14 cellular contexts compared by ENCODE assay signal in genomic region chr22:39583066-39583667, GRCh38. TPM values are rescaled to one million over a fixed set of nuclear protein-coding genes. Genes with fewer than 3 reads are reported as not detected.
A peak's percentile ranks its signal among the peaks of the same experiment; 100 is the strongest.
DNase-seq lines count a peak whose midpoint lies in the region; ATAC-seq and TF ChIP-seq lines count a peak whose summit lies in the region.
"Had no signal": no experiment of that assay in that cellular context is flagged by ENCODE, and none has a peak within 500 bp of the region (broad histone marks: within the 10 kb centered on the region; RNA-seq: fewer than 3 reads in every experiment).

No MANE protein-coding gene starts in this region.

- H3K36me3 ChIP-seq in IMR-90 (ENCODE audit: control insufficient read depth, insufficient read depth, low read length) (no peaks in the 10 kb centered on the region), SJCRH30 (no peaks in the 10 kb centered on the region)
- H3K36me3 ChIP-seq: HAP-1 had no signal

- no peak overlapping the region for H4K91ac ChIP-seq in IMR-90 (ENCODE audit: insufficient read depth, low read depth, low read length)

- H3K79me1 ChIP-seq in IMR-90 (ENCODE audit: low read depth in 1 of 2, low read length in 2 of 2): no peaks in the 10 kb centered on the region

- no peak for TF ChIP-seq RAD21 in IMR-90 (IDR thresholded peaks at IDR 0.05; ENCODE audit: low read length)

- CTCF ChIA-PET in IMR-90 (lab: Yijun Ruan, JAX): no interaction called here

- H3K4me2 ChIP-seq in IMR-90 (ENCODE audit: low read depth, low read length): no peak overlapping the region

- H2BK20ac ChIP-seq in IMR-90 (ENCODE audit: low read depth, low read length): no peak overlapping the region

- H3K56ac ChIP-seq in IMR-90 (ENCODE audit: extremely low read depth, insufficient read depth, low read length): no peak overlapping the region

- no peak overlapping the region for H3K14ac ChIP-seq in IMR-90 (replicated peaks; ENCODE audit: low read depth, low read length)

- no peak overlapping the region for H4K5ac ChIP-seq in IMR-90 (ENCODE audit: low read depth, low read length)

- H3K27me3 ChIP-seq in IMR-90 (ENCODE audit: control insufficient read depth, insufficient read depth, low read length): peaks cover 52% of the 10 kb centered on the region
- no peaks in the 10 kb centered on the region for H3K27me3 ChIP-seq in SJCRH30

- H3K27ac ChIP-seq in IMR-90 (ENCODE audit: insufficient read depth, low read length) (no peak overlapping the region), SJCRH30 (no peak overlapping the region)
- H3K27ac ChIP-seq: C4-2B, GM23248 had no signal

- intact Hi-C loops in IMR-90 (cut with micrococcal nuclease): no loop called here
- intact Hi-C loops in left colon (cut with DNase I, micrococcal nuclease): no loop called here

- no peak overlapping the region for H3K23ac ChIP-seq in IMR-90 (ENCODE audit: low read depth, low read length)

- H3K4me3 Mint-ChIP-seq in endothelial cell (ENCODE audit: unreplicated experiment): peak overlapping the region; percentile 3
- H3K4me3 Mint-ChIP-seq in stimulated activated naive B cell treated with anti-CD40 and anti-IgM and Interleukin-4, amounts not matched to agents 10 μg/mL and 1 μg/mL and 100 μg/mL, for 72 hours: no peak overlapping the region
- H3K4me3 Mint-ChIP-seq: CD4-positive, CD25-positive, alpha-beta regulatory T cell; CD8-positive, alpha-beta T cell had no signal

- no peak for TF ChIP-seq CTCF in IMR-90 (conservative IDR thresholded peaks at IDR 0.05; ENCODE audit: low read depth, low read length)
- TF ChIP-seq CTCF in endothelial cell (IDR thresholded peaks at IDR 0.05; ENCODE audit: unreplicated experiment): no peak

- ATAC-seq in IMR-90 (ENCODE audit: low read depth): no peak
- ATAC-seq in stimulated activated naive B cell treated with anti-CD40 and anti-IgM and Interleukin-4, amounts not matched to agents 10 μg/mL and 1 μg/mL and 100 μg/mL, for 72 hours (replicated peaks): no peak
- ATAC-seq in left colon: no peak
- ATAC-seq: CD8-positive, alpha-beta T cell had no signal

- no peaks in the 10 kb centered on the region for H3K9me3 Mint-ChIP-seq in endothelial cell (ENCODE audit: unreplicated experiment)
- H3K9me3 Mint-ChIP-seq in stimulated activated naive B cell treated with anti-CD40 and anti-IgM and Interleukin-4, amounts not matched to agents 10 μg/mL and 1 μg/mL and 100 μg/mL, for 72 hours: peaks cover 7 to 9% of the 10 kb centered on the region in 2 donors
- H3K9me3 Mint-ChIP-seq: CD8-positive, alpha-beta T cell had no signal

- H3K27me3 Mint-ChIP-seq in endothelial cell (ENCODE audit: unreplicated experiment): peaks cover 7% of the 10 kb centered on the region
- peaks cover 53 to 66% of the 10 kb centered on the region in 2 donors for H3K27me3 Mint-ChIP-seq in stimulated activated naive B cell treated with anti-CD40 and anti-IgM and Interleukin-4, amounts not matched to agents 10 μg/mL and 1 μg/mL and 100 μg/mL, for 72 hours

- peaks cover 4% of the 10 kb centered on the region; the same call in 1 of the 2 replicates for H3K9me3 ChIP-seq in IMR-90 (ENCODE audit: control insufficient read depth, insufficient read depth, low read length)
- no peaks in the 10 kb centered on the region for H3K9me3 ChIP-seq in SJCRH30 (replicated peaks)
- H3K9me3 ChIP-seq: Caco-2, HAP-1 had no signal

- no peak overlapping the region for H3K27ac Mint-ChIP-seq in endothelial cell (ENCODE audit: unreplicated experiment)
- peak overlapping the region; percentile 6 for H3K27ac Mint-ChIP-seq in stimulated activated naive B cell treated with anti-CD40 and anti-IgM and Interleukin-4, amounts not matched to agents 10 μg/mL and 1 μg/mL and 100 μg/mL, for 72 hours
- H3K27ac Mint-ChIP-seq: CD8-positive, alpha-beta T cell had no signal

- no peaks in the 10 kb centered on the region for H3K4me1 Mint-ChIP-seq in endothelial cell (ENCODE audit: unreplicated experiment)
- peaks cover 0 to 1% of the 10 kb centered on the region in 2 donors for H3K4me1 Mint-ChIP-seq in stimulated activated naive B cell treated with anti-CD40 and anti-IgM and Interleukin-4, amounts not matched to agents 10 μg/mL and 1 μg/mL and 100 μg/mL, for 72 hours
- H3K4me1 Mint-ChIP-seq: CD4-positive, CD25-positive, alpha-beta regulatory T cell had no signal

- H3K9ac ChIP-seq in IMR-90 (ENCODE audit: low read depth, low read length): no peak overlapping the region
- H3K9ac ChIP-seq: GM23248 had no signal

- no TSS peak for BruUV-seq in IMR-90 (replicated peaks; lab: Mats Ljungman, UMichigan)

- H2AK9ac ChIP-seq in IMR-90 (replicated peaks; ENCODE audit: low read depth, low read length, poor library complexity): no peak overlapping the region

- dilution Hi-C loops in IMR-90 (cut with HindIII; ENCODE audit: low sequenced_read_pairs, unreplicated experiment): no loop called here

- 21% methylated on average over 3 of the region's 3 CpGs; no CpG with 5 or more reads in 1 of the 2 experiments for WGBS in IMR-90 (ENCODE audit: extremely low coverage in 2 of 2, insufficient read length in 1 of 2), 2 experiments

- no peaks in the 10 kb centered on the region for H3K4me1 ChIP-seq in IMR-90 (ENCODE audit: control insufficient read depth, insufficient read depth, low read length)
- no peaks in the 10 kb centered on the region for H3K4me1 ChIP-seq in SJCRH30
- H3K4me1 ChIP-seq: Caco-2, HAP-1 had no signal

- H3K18ac ChIP-seq in IMR-90 (ENCODE audit: low read depth, low read length): no peak overlapping the region

- DNase-seq in IMR-90: no peak
- no peak for DNase-seq in endothelial cell (ENCODE audit: low spot score)
- no peak for DNase-seq in stimulated activated naive B cell treated with anti-CD40 and anti-IgM and Interleukin-4, amounts not matched to agents 10 μg/mL and 1 μg/mL and 100 μg/mL, for 72 hours
- DNase-seq in SJCRH30: no peak
- DNase-seq in activated CD4-positive, alpha-beta T cell treated with anti-CD3 and anti-CD28 coated beads for 4 hours: no peak
- no peak for DNase-seq in left colon
- DNase-seq: Caco-2; CD4-positive, CD25-positive, alpha-beta regulatory T cell; CD8-positive, alpha-beta T cell; DMS153; DND-41; GM23248 had no signal

- H2AFZ ChIP-seq in IMR-90 (replicated peaks; ENCODE audit: low read length, poor library complexity): no peak overlapping the region
- H2AFZ ChIP-seq: GM23248 had no signal

- no peak overlapping the region for H2AK5ac ChIP-seq in IMR-90 (ENCODE audit: low read depth, low read length)

- in situ Hi-C loops in IMR-90 (cut with MboI; ENCODE audit: low sequenced_read_pairs): no loop called here

- H2BK5ac ChIP-seq in IMR-90 (ENCODE audit: low read depth, low read length, poor library complexity, severe bottlenecking): peak overlapping the region; percentile 46

- no peak overlapping the region for H2BK15ac ChIP-seq in IMR-90 (ENCODE audit: low read depth, low read length)

- H3K9me1 ChIP-seq in IMR-90 (ENCODE audit: insufficient read depth, low read length): no peaks in the 10 kb centered on the region; the same call in 1 of the 2 replicates

- H2BK120ac ChIP-seq in IMR-90 (ENCODE audit: low read depth, low read length): no peak overlapping the region

- TF ChIP-seq POLR2A in IMR-90 (IDR thresholded peaks at IDR 0.05; ENCODE audit: low read depth, low read length): no peak

- no peak overlapping the region for H4K8ac ChIP-seq in IMR-90 (ENCODE audit: low read depth in 2 of 2, low read length in 2 of 2)

- H3K4me3 ChIP-seq in IMR-90 (ENCODE audit: insufficient read depth, low read depth, low read length): no peak overlapping the region
- H3K4me3 ChIP-seq in SJCRH30: no peak overlapping the region
- H3K4me3 ChIP-seq: GM23248, HAP-1 had no signal

- no peaks in the 10 kb centered on the region for H4K20me1 ChIP-seq in IMR-90 (ENCODE audit: insufficient read depth, low read length)

- H3K4ac ChIP-seq in IMR-90 (ENCODE audit: low read depth, low read length): no peak overlapping the region

- POLR2A ChIA-PET in IMR-90 (lab: Charles Lee; ENCODE audit: unreplicated experiment): no interaction called here

- peaks cover 11% of the 10 kb centered on the region for H3K36me3 Mint-ChIP-seq in endothelial cell (ENCODE audit: low read depth, unreplicated experiment)
- no peaks in the 10 kb centered on the region for H3K36me3 Mint-ChIP-seq in stimulated activated naive B cell treated with anti-CD40 and anti-IgM and Interleukin-4, amounts not matched to agents 10 μg/mL and 1 μg/mL and 100 μg/mL, for 72 hours
- H3K36me3 Mint-ChIP-seq: CD8-positive, alpha-beta T cell had no signal

TF ChIP-seq in IMR-90, 13 proteins besides CTCF, POLR2A, EP300 and RAD21 (continues in another document):
- TF ChIP-seq, protein P1, sequence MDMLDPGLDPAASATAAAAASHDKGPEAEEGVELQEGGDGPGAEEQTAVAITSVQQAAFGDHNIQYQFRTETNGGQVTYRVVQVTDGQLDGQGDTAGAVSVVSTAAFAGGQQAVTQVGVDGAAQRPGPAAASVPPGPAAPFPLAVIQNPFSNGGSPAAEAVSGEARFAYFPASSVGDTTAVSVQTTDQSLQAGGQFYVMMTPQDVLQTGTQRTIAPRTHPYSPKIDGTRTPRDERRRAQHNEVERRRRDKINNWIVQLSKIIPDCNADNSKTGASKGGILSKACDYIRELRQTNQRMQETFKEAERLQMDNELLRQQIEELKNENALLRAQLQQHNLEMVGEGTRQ (IDR thresholded peaks at IDR 0.05; ENCODE audit: low read depth, low read length): no peak
- TF ChIP-seq CHD1 (IDR thresholded peaks at IDR 0.05; ENCODE audit: low read depth, low read length) (no peak), RFX5 (IDR thresholded peaks at IDR 0.05; ENCODE audit: low read depth, low read length) (no peak), RCOR1 (IDR thresholded peaks at IDR 0.05; ENCODE audit: insufficient replicate concordance, low read length) (no peak), SMC3 (IDR thresholded peaks at IDR 0.05; ENCODE audit: low read depth, low read length) (no peak), MAZ (IDR thresholded peaks at IDR 0.05; ENCODE audit: borderline replicate concordance, low read depth, low read length) (no peak), MAFK (IDR thresholded peaks at IDR 0.05; ENCODE audit: low read depth, low read length) (no peak), BHLHE40 (IDR thresholded peaks at IDR 0.05; ENCODE audit: low read depth, low read length) (no peak), NFE2L2 (IDR thresholded peaks at IDR 0.05; ENCODE audit: low read depth, low read length) (no peak)

RNA-seq across cellular contexts. Expression of gene CACNA1I, which starts 12.6 kb away (rescaled TPM):
- total RNA-seq in IMR-90 (2012; rRNA removed) (under 0.01 TPM in 1 of 2 replicates, not detected in the other), endothelial cell (ENCODE audit: unreplicated experiment) (0.10 TPM), left colon (under 1 TPM; 0.18 to 0.31 TPM)
- 0.01 and 0.02 TPM in 2 replicates for polyA plus RNA-seq in IMR-90 (2012; rRNA removed)
- 0.01 TPM in 2 replicates for polyA plus RNA-seq in IMR-90 (2012; cell fraction: cytosol; rRNA removed)
- polyA plus RNA-seq in IMR-90 (2012; cell fraction: nucleus; rRNA removed; ENCODE audit: low replicate concordance): 0.03 and 0.05 TPM in 2 replicates
- 0.02 TPM in 1 of 2 replicates, not detected in the other for total RNA-seq in SJCRH30 (2014; rRNA removed; shearing (Covaris generic))
- total RNA-seq: Caco-2, GM23248 had no signal
- polyA plus RNA-seq: GM23248 had no signal

RNA-seq across cellular contexts. Expression of gene RPS19BP1, which starts 50.6 kb away (rescaled TPM):
- 33.0 and 33.6 TPM in 2 replicates for total RNA-seq in IMR-90 (2012; rRNA removed)
- 95.4 and 117 TPM in 2 replicates for polyA plus RNA-seq in IMR-90 (2012; rRNA removed)
- 117 and 206 TPM in 2 replicates for polyA plus RNA-seq in IMR-90 (2012; cell fraction: cytosol; rRNA removed)
- 65.7 and 74.5 TPM in 2 replicates for polyA plus RNA-seq in IMR-90 (2012; cell fraction: nucleus; rRNA removed; ENCODE audit: low replicate concordance)
- total RNA-seq in endothelial cell (ENCODE audit: unreplicated experiment): 57.7 TPM
- total RNA-seq in SJCRH30 (2014; rRNA removed; shearing (Covaris generic)): 48.3 and 66.2 TPM in 2 replicates
- 10 to 100 TPM; 57.6 to 60.7 TPM for total RNA-seq in left colon
